12 cellular contexts compared by ENCODE assay signal in the genomic region with DNA sequence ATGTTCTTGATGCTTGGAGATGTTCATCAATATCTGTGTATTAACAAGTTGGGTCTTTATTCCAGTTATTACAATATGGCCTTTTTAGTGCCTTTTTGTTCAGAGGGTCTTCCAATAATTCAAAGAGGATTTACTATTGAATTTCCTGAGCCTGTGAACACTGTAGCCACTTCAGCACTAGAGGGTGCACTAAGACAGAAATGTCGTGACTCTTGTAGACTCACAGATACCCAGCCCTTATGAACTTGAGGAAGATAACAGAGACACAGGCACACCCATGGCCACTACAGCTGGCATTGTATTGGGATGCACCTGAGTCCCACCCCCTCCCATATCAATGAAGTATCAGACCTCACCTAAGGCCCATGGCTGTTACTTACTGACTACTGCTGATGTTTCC. TPM values are rescaled to one million over a fixed set of nuclear protein-coding genes. Genes with fewer than 3 reads are reported as not detected.
DNase-seq lines count a peak whose midpoint lies in the region; ATAC-seq and TF ChIP-seq lines count a peak whose summit lies in the region.
"Had no signal": no experiment of that assay in that cellular context is flagged by ENCODE, and none has a peak within 500 bp of the region (broad histone marks: within the 10 kb centered on the region; RNA-seq: fewer than 3 reads in every experiment).

No MANE protein-coding gene starts in this region.

- H3K36me3 Mint-ChIP-seq in MCF 10A (ENCODE audit: insufficient read depth, unreplicated experiment), result no peaks in the 10 kb centered on the region
- H3K36me3 Mint-ChIP-seq in glutamatergic neuron (ENCODE audit: unreplicated experiment), result no peaks in the 10 kb centered on the region

- no peaks in the 10 kb centered on the region for H3K36me3 ChIP-seq in breast epithelium
- H3K36me3 ChIP-seq: BLaER1, lower lobe of right lung had no signal

- H3K4me3 Mint-ChIP-seq in MCF 10A (ENCODE audit: unreplicated experiment) (no peak overlapping the region), glutamatergic neuron (ENCODE audit: unreplicated experiment) (no peak overlapping the region)

- TF ChIP-seq POLR2A in breast epithelium (IDR thresholded peaks at IDR 0.05), result no peak

- no peaks in the 10 kb centered on the region for H3K4me1 Mint-ChIP-seq in MCF 10A (ENCODE audit: insufficient read depth, unreplicated experiment)
- H3K4me1 Mint-ChIP-seq in glutamatergic neuron (ENCODE audit: low read depth, unreplicated experiment), result no peaks in the 10 kb centered on the region

- POLR2A ChIA-PET in MCF 10A (lab: Yijun Ruan, JAX), result interaction anchor here (0.6 kb wide), 1 partner anchor 77 kb away, joined by 4 read pairs; no protein-coding TSS in a partner anchor

- TF ChIP-seq CTCF in MCF 10A (IDR thresholded peaks at IDR 0.05; ENCODE audit: unreplicated experiment) (peak; percentile 36), breast epithelium (IDR thresholded peaks at IDR 0.05) (no peak), glutamatergic neuron (IDR thresholded peaks at IDR 0.05; ENCODE audit: partially characterized antibody, unreplicated experiment) (peak; percentile 23)

- no TSS peak for BruUV-seq in MCF 10A (replicated peaks; lab: Mats Ljungman, UMichigan)

- no peak overlapping the region for H3K4me3 ChIP-seq in breast epithelium
- H3K4me3 ChIP-seq: BLaER1, lower lobe of right lung had no signal

- ATAC-seq in GM21786 (IDR thresholded peaks at IDR 0.05; ENCODE audit: unreplicated experiment), result no peak
- ATAC-seq in HG02623 (IDR thresholded peaks at IDR 0.05; ENCODE audit: unreplicated experiment), result no peak
- ATAC-seq: lower lobe of right lung had no signal

- CTCF ChIA-PET in MCF 10A (lab: Yijun Ruan, JAX), result interaction anchor here (0.6 to 2.2 kb wide), 11 partner anchors 14 to 1335 kb away, joined by 3 to 25 read pairs (median 4); no protein-coding TSS in a partner anchor

- H3K27ac Mint-ChIP-seq in MCF 10A (ENCODE audit: low read depth, unreplicated experiment) (no peak overlapping the region), glutamatergic neuron (ENCODE audit: unreplicated experiment) (no peak overlapping the region)

- H3K9me3 Mint-ChIP-seq in MCF 10A (ENCODE audit: unreplicated experiment) (no peaks in the 10 kb centered on the region), glutamatergic neuron (ENCODE audit: unreplicated experiment) (no peaks in the 10 kb centered on the region)

- H3K27ac ChIP-seq in breast epithelium, result no peak overlapping the region
- H3K27ac ChIP-seq: BLaER1, lower lobe of right lung had no signal

- DNase-seq in MCF 10A (ENCODE audit: unreplicated experiment) (peak; percentile 46), breast epithelium (ENCODE audit: low spot score in 2 of 2) (no peak), NCI-H82 treated with DMSO at 0.1 percent for 48 hours (lab: John Stamatoyannopoulos, UW; ENCODE audit: unreplicated experiment) (peak; percentile 22), glutamatergic neuron (no peak), putamen (ENCODE audit: low spot score) (no peak)
- DNase-seq in activated CD4-positive, CD25-positive, alpha-beta regulatory T cell treated with anti-CD3 and anti-CD28 coated beads, Interleukin-2, amount 50 U/mL, for 72 hours, result no peak
- DNase-seq: lower lobe of right lung; Right ventricle myocardium superior; stimulated activated CD4-positive, alpha-beta T cell treated with anti-CD3 and anti-CD28 coated beads, Interleukin-4, amount 100 ng/mL, for 4 hours had no signal

- H3K27me3 ChIP-seq in breast epithelium, result no peaks in the 10 kb centered on the region

- H3K9me3 ChIP-seq in breast epithelium, result no peaks in the 10 kb centered on the region
- H3K9me3 ChIP-seq: BLaER1, lower lobe of right lung had no signal

- no peaks in the 10 kb centered on the region for H3K4me1 ChIP-seq in breast epithelium
- H3K4me1 ChIP-seq: BLaER1, lower lobe of right lung had no signal

- H3K27me3 Mint-ChIP-seq in MCF 10A (ENCODE audit: insufficient read depth, unreplicated experiment), result no peaks in the 10 kb centered on the region
- H3K27me3 Mint-ChIP-seq in glutamatergic neuron (ENCODE audit: unreplicated experiment), result no peaks in the 10 kb centered on the region

- intact Hi-C loops in MCF 10A (cut with micrococcal nuclease) (loop anchor here (1.0 to 2.0 kb wide), 2 partner anchors 412 to 1254 kb away; no protein-coding TSS in a partner anchor), breast epithelium (cut with DNase I; ENCODE audit: low total_unique reads) (no loop called here)

RNA-seq across cellular contexts. Expression of gene ACTRT1, which starts 54.4 kb away (rescaled TPM):
- total RNA-seq in MCF 10A (2022) (not detected in 2 replicates), breast epithelium (not detected), glutamatergic neuron (ENCODE audit: unreplicated experiment) (not detected)
- total RNA-seq: lower lobe of right lung, Right ventricle myocardium superior had no signal

Comparison
In these comparisons a context has a peak if more than half of its experiments do, and no peak if none do; other contexts are left out.
1. DNase-seq: peak in MCF 10A (single experiment) and NCI-H82 treated with DMSO at 0.1 percent for 48 hours (single experiment); none in breast epithelium (0 of 2), glutamatergic neuron (single experiment), putamen (single experiment) and activated CD4-positive, CD25-positive, alpha-beta regulatory T cell treated with anti-CD3 and anti-CD28 coated beads, Interleukin-2, amount 50 U/mL, for 72 hours (single experiment).
2. CTCF ChIP-seq: peak in MCF 10A (single experiment) and glutamatergic neuron (single experiment); none in breast epithelium (0 of 3).